8 cellular contexts compared by ENCODE assay signal in genomic region chr17:4939554-4939803, GRCh38. TPM values are rescaled to one million over a fixed set of nuclear protein-coding genes. Genes with fewer than 3 reads are reported as not detected.
DNase-seq lines count a peak whose midpoint lies in the region; ATAC-seq and TF ChIP-seq lines count a peak whose summit lies in the region.

No MANE protein-coding gene starts in this region.

- H3K27ac ChIP-seq in body of pancreas (peak overlapping the region; percentile 82 to 94 (median 91)), lung (ENCODE audit: low read depth in 1 of 2, low read length in 1 of 2) (peak overlapping the region; percentile 90 to 94), aorta (ENCODE audit: low read depth in 1 of 2, low read length in 2 of 2) (peak overlapping the region in 1 of 2 donors; percentile 56)

- H3K36me3 ChIP-seq in body of pancreas (replicated peaks in 1 of 2; ENCODE audit: insufficient read depth in 1 of 2, low read depth in 2 of 2) = peaks cover 0 to 13% of the 10 kb centered on the region in 2 donors
- peaks cover 5 to 24% of the 10 kb centered on the region in 2 donors for H3K36me3 ChIP-seq in lung (ENCODE audit: control insufficient read depth in 2 of 2, insufficient read depth in 2 of 2, low read length in 2 of 2)
- H3K36me3 ChIP-seq in aorta (ENCODE audit: control insufficient read depth in 1 of 2, insufficient read depth in 2 of 2, low read length in 1 of 2) = no peaks in the 10 kb centered on the region

- 0% methylated on average over 7 to 16 of the region's 16 CpGs for WGBS in body of pancreas, 2 donors
- WGBS in lung, 2 donors = 0 to 1% methylated on average over 16 of the region's 16 CpGs
- WGBS in aorta, 2 donors = 0 to 1% methylated on average over 16 of the region's 16 CpGs

- DNase-seq in T-helper 2 cell treated with Interferon-gamma antibody and Interleukin-4, amounts not matched to agents 5 μg/mL and 100 μg/mL, for 36 hours (ENCODE audit: low spot score) = no peak
- DNase-seq in T-helper 2 cell = no peak
- no peak for DNase-seq in body of pancreas
- DNase-seq in lung (ENCODE audit: low spot score) = no peak
- peak; percentile 65 to 82 for DNase-seq in aorta
- DNase-seq in AG08396 (ENCODE audit: low spot score) = no peak
- DNase-seq in DMS114 treated with DMSO at 0.1 percent for 48 hours (lab: John Stamatoyannopoulos, UW; ENCODE audit: unreplicated experiment) = no peak

- H3K9me3 ChIP-seq in body of pancreas = no peaks in the 10 kb centered on the region
- no peaks in the 10 kb centered on the region for H3K9me3 ChIP-seq in lung (ENCODE audit: control insufficient read depth in 2 of 2, insufficient read depth in 1 of 2, low read length in 1 of 2)
- H3K9me3 ChIP-seq in aorta (ENCODE audit: control insufficient read depth, low read length) = no peaks in the 10 kb centered on the region

- peak; percentile 3 for ATAC-seq in HG03457 (IDR thresholded peaks at IDR 0.05; ENCODE audit: unreplicated experiment)
- no peak for ATAC-seq in body of pancreas
- no peak for ATAC-seq in lung (ENCODE audit: insufficient read depth, low FRiP score)
- no peak for ATAC-seq in aorta (ENCODE audit: low FRiP score)

- no peaks in the 10 kb centered on the region for H3K27me3 Mint-ChIP-seq in T-helper 2 cell treated with Interferon-gamma antibody and Interleukin-4, amounts not matched to agents 5 μg/mL and 100 μg/mL, for 36 hours (ENCODE audit: low read depth)

- intact Hi-C loops in body of pancreas (cut with DNase I) (no loop called here), aorta (cut with DNase I) (loop anchor here in 1 of 2 donors (5.0 kb wide), 1 partner anchor 63 kb away; no protein-coding TSS in a partner anchor)

- H3K4me1 ChIP-seq in body of pancreas = peaks cover 25% of the 10 kb centered on the region
- H3K4me1 ChIP-seq in lung (ENCODE audit: control insufficient read depth in 2 of 2, insufficient read depth in 2 of 2, low read length in 2 of 2) = peaks cover 0 to 3% of the 10 kb centered on the region in 2 donors
- H3K4me1 ChIP-seq in aorta (ENCODE audit: control insufficient read depth in 1 of 2, insufficient read depth in 2 of 2, low read length in 2 of 2) = no peaks in the 10 kb centered on the region

- H3K9me3 Mint-ChIP-seq in T-helper 2 cell treated with Interferon-gamma antibody and Interleukin-4, amounts not matched to agents 5 μg/mL and 100 μg/mL, for 36 hours = no peaks in the 10 kb centered on the region

- H3K27ac Mint-ChIP-seq in T-helper 2 cell treated with Interferon-gamma antibody and Interleukin-4, amounts not matched to agents 5 μg/mL and 100 μg/mL, for 36 hours = peak overlapping the region; percentile 87

- TF ChIP-seq POLR2A in body of pancreas (IDR thresholded peaks at IDR 0.05) = no peak

- peaks cover 48% of the 10 kb centered on the region for H3K4me1 Mint-ChIP-seq in T-helper 2 cell treated with Interferon-gamma antibody and Interleukin-4, amounts not matched to agents 5 μg/mL and 100 μg/mL, for 36 hours (ENCODE audit: low read depth)

- H3K27me3 ChIP-seq in body of pancreas (no peaks in the 10 kb centered on the region), lung (ENCODE audit: control insufficient read depth, insufficient read depth) (no peaks in the 10 kb centered on the region), aorta (ENCODE audit: control insufficient read depth in 1 of 2, insufficient read depth in 2 of 2, low read length in 1 of 2) (no peaks in the 10 kb centered on the region)

- TF ChIP-seq CTCF in body of pancreas (IDR thresholded peaks at IDR 0.05) = no peak
- no peak for TF ChIP-seq CTCF in lung (IDR thresholded peaks at IDR 0.05; ENCODE audit: control extremely low read depth, extremely low read depth)

- peak overlapping the region; percentile 96 for H3K4me3 Mint-ChIP-seq in T-helper 2 cell treated with Interferon-gamma antibody and Interleukin-4, amounts not matched to agents 5 μg/mL and 100 μg/mL, for 36 hours

- peak overlapping the region; percentile 78 to 92 for H3K4me3 ChIP-seq in body of pancreas
- peak overlapping the region; percentile 77 for H3K4me3 ChIP-seq in lung
- H3K4me3 ChIP-seq in aorta (ENCODE audit: low read length in 2 of 2) = peak overlapping the region; percentile 32 to 86

- H3K36me3 Mint-ChIP-seq in T-helper 2 cell treated with Interferon-gamma antibody and Interleukin-4, amounts not matched to agents 5 μg/mL and 100 μg/mL, for 36 hours (ENCODE audit: low read depth) = peaks cover 67% of the 10 kb centered on the region

RNA-seq across cellular contexts. Expression of gene SLC25A11, which starts 0.4 kb away (rescaled TPM):
- total RNA-seq in body of pancreas = 10 to 100 TPM; 23.7 to 33.2 TPM
- total RNA-seq in lung = 10 to 100 TPM; 34.8 to 65.8 TPM
- 10 to 100 TPM; 42.5 to 72.1 TPM for polyA plus RNA-seq in lung
- 10 to 100 TPM; 28.3 to 29.5 TPM for total RNA-seq in aorta
- polyA plus RNA-seq in aorta = 10 to 100 TPM; 31.8 to 41.6 TPM

RNA-seq across cellular contexts. Expression of gene RNF167, which starts 0.6 kb away (rescaled TPM):
- 10 to 100 TPM; 23.1 to 37.6 TPM for total RNA-seq in body of pancreas
- total RNA-seq in lung = 100 to 1,000 TPM in 1 of 2 donors, 10 to 100 TPM in 1; 30.8 to 107 TPM
- 100 to 1,000 TPM in 1 of 2 donors, 10 to 100 TPM in 1; 86.7 to 142 TPM for polyA plus RNA-seq in lung
- total RNA-seq in aorta = 10 to 100 TPM; 45.6 to 51.8 TPM
- 10 to 100 TPM; 39.3 to 89.3 TPM for polyA plus RNA-seq in aorta

RNA-seq across cellular contexts. Expression of gene GP1BA, which starts 7.4 kb away (rescaled TPM):
- total RNA-seq in body of pancreas (not detected), lung (under 1 TPM; 0.18 to 0.94 TPM), aorta (under 1 TPM in 1 of 2 donors, not detected in 1; 0.19 TPM)
- polyA plus RNA-seq in lung (1 to 10 TPM in 1 of 2 donors, under 1 TPM in 1; 0.26 to 1.4 TPM), aorta (under 1 TPM in 1 of 2 donors, not detected in 1; 0.08 TPM)

RNA-seq across cellular contexts. Expression of gene PFN1, which starts 8.9 kb away (rescaled TPM):
- total RNA-seq in body of pancreas = 100 to 1,000 TPM; 164 to 180 TPM
- total RNA-seq in lung = 100 to 1,000 TPM; 461 to 827 TPM
- polyA plus RNA-seq in lung = 1,000 to 10,000 TPM in 1 of 2 donors, 100 to 1,000 TPM in 1; 671 to 2,264 TPM
- total RNA-seq in aorta = 100 to 1,000 TPM; 440 to 554 TPM
- polyA plus RNA-seq in aorta = 100 to 1,000 TPM; 543 to 728 TPM

RNA-seq across cellular contexts. Expression of gene ENO3, which starts 11.4 kb away (rescaled TPM):
- total RNA-seq in body of pancreas (1 to 10 TPM; 3.3 to 3.6 TPM), lung (10 to 100 TPM in 1 of 2 donors, 1 to 10 TPM in 1; 3.3 to 10.7 TPM), aorta (1 to 10 TPM; 5.2 to 7.4 TPM)
- polyA plus RNA-seq in lung (1 to 10 TPM; 7.2 to 9.3 TPM), aorta (10 to 100 TPM in 1 of 2 donors, 1 to 10 TPM in 1; 9.5 to 46.2 TPM)

Comparison
In these comparisons a context has a peak if more than half of its experiments do, and no peak if none do; other contexts are left out.
1. DNase-seq: peak in aorta (2 of 2); none in T-helper 2 cell treated with Interferon-gamma antibody and Interleukin-4, amounts not matched to agents 5 μg/mL and 100 μg/mL, for 36 hours (single experiment), T-helper 2 cell (0 of 5), body of pancreas (0 of 4), lung (single experiment), AG08396 (single experiment) and DMS114 treated with DMSO at 0.1 percent for 48 hours (single experiment).
2. Peak in every context shown above with its lines, with median percentiles within 50 percentile points of each other: H3K4me3 ChIP-seq.